In genomic region chr1:170856455-170856854, GRCh38 we compare ENCODE assay signal across 20 cellular contexts.
"Had no signal": no experiment of that assay in that cellular context is flagged by ENCODE, and none has a peak within 500 bp of the region (broad histone marks: within the 10 kb centered on the region; RNA-seq: fewer than 3 reads in every experiment).

No MANE protein-coding gene starts in this region.

- H2AFZ ChIP-seq: neural progenitor cell, parathyroid adenoma had no signal

- H3K4me2 ChIP-seq: neural progenitor cell had no signal

- H3K4me3 ChIP-seq: esophagus squamous epithelium, neural progenitor cell, thyroid gland had no signal

- H3K4me3 Mint-ChIP-seq: activated CD4-positive, alpha-beta T cell treated with anti-CD3 and anti-CD28 coated beads, Interleukin-2, amount 10 ng/mL, durations not matched to agents 7 days and 5 days; activated CD8-positive, alpha-beta T cell treated with anti-CD3 and anti-CD28 coated beads, Interleukin-2, amount 10 ng/mL, durations not matched to agents 7 days and 5 days; activated T-cell treated with anti-CD3 and anti-CD28 coated beads, Interleukin-2, amount 50 U/mL, for 4 hours; effector memory CD8-positive, alpha-beta T cell; naive thymus-derived CD4-positive, alpha-beta T cell; neural progenitor cell had no signal

- H3K36me3 ChIP-seq: esophagus squamous epithelium, neural progenitor cell, thyroid gland had no signal

- H3K4me1 Mint-ChIP-seq: activated CD4-positive, alpha-beta T cell treated with anti-CD3 and anti-CD28 coated beads, Interleukin-2, amount 10 ng/mL, durations not matched to agents 7 days and 5 days had no signal

- H3K27ac Mint-ChIP-seq: activated CD4-positive, alpha-beta T cell treated with anti-CD3 and anti-CD28 coated beads, Interleukin-2, amount 10 ng/mL, durations not matched to agents 7 days and 5 days; activated CD8-positive, alpha-beta T cell treated with anti-CD3 and anti-CD28 coated beads, Interleukin-2, amount 10 ng/mL, durations not matched to agents 7 days and 5 days; effector memory CD8-positive, alpha-beta T cell; naive thymus-derived CD4-positive, alpha-beta T cell; neural progenitor cell had no signal

- H3K36me3 Mint-ChIP-seq: naive thymus-derived CD4-positive, alpha-beta T cell; neural progenitor cell had no signal

- DNase-seq: activated CD4-positive, alpha-beta T cell treated with anti-CD3 and anti-CD28 coated beads, Interleukin-2, amount 10 ng/mL, durations not matched to agents 7 days and 5 days; activated CD8-positive, alpha-beta memory T cell treated with anti-CD3 and anti-CD28 coated beads, Interleukin-2, amount 50 U/mL, for 4 hours; activated CD8-positive, alpha-beta T cell treated with anti-CD3 and anti-CD28 coated beads, Interleukin-2, amount 10 ng/mL, durations not matched to agents 7 days and 5 days; activated effector memory CD4-positive, alpha-beta T cell treated with Interleukin-2 at 50 U/mL for 16 hours; activated naive CD4-positive, alpha-beta T cell treated with anti-CD3 and anti-CD28 coated beads, Interleukin-2, amount 50 U/mL, for 16 hours; activated T-cell treated with anti-CD3 and anti-CD28 coated beads, Interleukin-2, amount 50 U/mL, for 4 hours; effector memory CD8-positive, alpha-beta T cell; esophagus squamous epithelium; head of caudate nucleus; kidney; naive thymus-derived CD4-positive, alpha-beta T cell; stimulated activated CD8-positive, alpha-beta memory T cell treated with anti-CD3 and anti-CD28 coated beads, Interleukin-4, amount 100 ng/mL, for 48 hours; stimulated activated naive CD4-positive, alpha-beta T cell; T1000; thyroid gland had no signal

- H3K79me2 ChIP-seq: parathyroid adenoma had no signal

- H3K9me3 Mint-ChIP-seq: activated CD4-positive, alpha-beta T cell treated with anti-CD3 and anti-CD28 coated beads, Interleukin-2, amount 10 ng/mL, durations not matched to agents 7 days and 5 days; activated T-cell treated with anti-CD3 and anti-CD28 coated beads, Interleukin-2, amount 50 U/mL, for 4 hours had no signal

- H3K9ac ChIP-seq: neural progenitor cell, parathyroid adenoma had no signal

- H3K27ac ChIP-seq: esophagus squamous epithelium, neural progenitor cell, parathyroid adenoma, thyroid gland had no signal

- H3K4me1 ChIP-seq: esophagus squamous epithelium, parathyroid adenoma had no signal

- H3K27me3 ChIP-seq: esophagus squamous epithelium, thyroid gland had no signal

- H3K9me3 ChIP-seq: esophagus squamous epithelium, thyroid gland had no signal

- ATAC-seq: activated CD4-positive, CD25-positive, alpha-beta regulatory T cell treated with anti-CD3 and anti-CD28 coated beads, Interleukin-2, amount 50 U/mL, for 24 hours; activated CD8-positive, alpha-beta T cell treated with anti-CD3 and anti-CD28 coated beads, Interleukin-2, amount 10 ng/mL, durations not matched to agents 7 days and 5 days; activated T-cell treated with anti-CD3 and anti-CD28 coated beads, Interleukin-2, amount 50 U/mL, for 4 hours; effector memory CD8-positive, alpha-beta T cell; left lobe of liver; naive thymus-derived CD4-positive, alpha-beta T cell; sciatic nerve had no signal
